1 cellular context compared by ENCODE assay signal in genomic region chr7:117784315-117784714, GRCh38.
TF ChIP-seq lines count a peak whose summit lies in the region.

No MANE protein-coding gene starts in this region.

TF ChIP-seq in GM23338, 12 proteins besides CTCF, POLR2A, EP300 and RAD21 (continued from another document):
- TF ChIP-seq, protein P1, sequence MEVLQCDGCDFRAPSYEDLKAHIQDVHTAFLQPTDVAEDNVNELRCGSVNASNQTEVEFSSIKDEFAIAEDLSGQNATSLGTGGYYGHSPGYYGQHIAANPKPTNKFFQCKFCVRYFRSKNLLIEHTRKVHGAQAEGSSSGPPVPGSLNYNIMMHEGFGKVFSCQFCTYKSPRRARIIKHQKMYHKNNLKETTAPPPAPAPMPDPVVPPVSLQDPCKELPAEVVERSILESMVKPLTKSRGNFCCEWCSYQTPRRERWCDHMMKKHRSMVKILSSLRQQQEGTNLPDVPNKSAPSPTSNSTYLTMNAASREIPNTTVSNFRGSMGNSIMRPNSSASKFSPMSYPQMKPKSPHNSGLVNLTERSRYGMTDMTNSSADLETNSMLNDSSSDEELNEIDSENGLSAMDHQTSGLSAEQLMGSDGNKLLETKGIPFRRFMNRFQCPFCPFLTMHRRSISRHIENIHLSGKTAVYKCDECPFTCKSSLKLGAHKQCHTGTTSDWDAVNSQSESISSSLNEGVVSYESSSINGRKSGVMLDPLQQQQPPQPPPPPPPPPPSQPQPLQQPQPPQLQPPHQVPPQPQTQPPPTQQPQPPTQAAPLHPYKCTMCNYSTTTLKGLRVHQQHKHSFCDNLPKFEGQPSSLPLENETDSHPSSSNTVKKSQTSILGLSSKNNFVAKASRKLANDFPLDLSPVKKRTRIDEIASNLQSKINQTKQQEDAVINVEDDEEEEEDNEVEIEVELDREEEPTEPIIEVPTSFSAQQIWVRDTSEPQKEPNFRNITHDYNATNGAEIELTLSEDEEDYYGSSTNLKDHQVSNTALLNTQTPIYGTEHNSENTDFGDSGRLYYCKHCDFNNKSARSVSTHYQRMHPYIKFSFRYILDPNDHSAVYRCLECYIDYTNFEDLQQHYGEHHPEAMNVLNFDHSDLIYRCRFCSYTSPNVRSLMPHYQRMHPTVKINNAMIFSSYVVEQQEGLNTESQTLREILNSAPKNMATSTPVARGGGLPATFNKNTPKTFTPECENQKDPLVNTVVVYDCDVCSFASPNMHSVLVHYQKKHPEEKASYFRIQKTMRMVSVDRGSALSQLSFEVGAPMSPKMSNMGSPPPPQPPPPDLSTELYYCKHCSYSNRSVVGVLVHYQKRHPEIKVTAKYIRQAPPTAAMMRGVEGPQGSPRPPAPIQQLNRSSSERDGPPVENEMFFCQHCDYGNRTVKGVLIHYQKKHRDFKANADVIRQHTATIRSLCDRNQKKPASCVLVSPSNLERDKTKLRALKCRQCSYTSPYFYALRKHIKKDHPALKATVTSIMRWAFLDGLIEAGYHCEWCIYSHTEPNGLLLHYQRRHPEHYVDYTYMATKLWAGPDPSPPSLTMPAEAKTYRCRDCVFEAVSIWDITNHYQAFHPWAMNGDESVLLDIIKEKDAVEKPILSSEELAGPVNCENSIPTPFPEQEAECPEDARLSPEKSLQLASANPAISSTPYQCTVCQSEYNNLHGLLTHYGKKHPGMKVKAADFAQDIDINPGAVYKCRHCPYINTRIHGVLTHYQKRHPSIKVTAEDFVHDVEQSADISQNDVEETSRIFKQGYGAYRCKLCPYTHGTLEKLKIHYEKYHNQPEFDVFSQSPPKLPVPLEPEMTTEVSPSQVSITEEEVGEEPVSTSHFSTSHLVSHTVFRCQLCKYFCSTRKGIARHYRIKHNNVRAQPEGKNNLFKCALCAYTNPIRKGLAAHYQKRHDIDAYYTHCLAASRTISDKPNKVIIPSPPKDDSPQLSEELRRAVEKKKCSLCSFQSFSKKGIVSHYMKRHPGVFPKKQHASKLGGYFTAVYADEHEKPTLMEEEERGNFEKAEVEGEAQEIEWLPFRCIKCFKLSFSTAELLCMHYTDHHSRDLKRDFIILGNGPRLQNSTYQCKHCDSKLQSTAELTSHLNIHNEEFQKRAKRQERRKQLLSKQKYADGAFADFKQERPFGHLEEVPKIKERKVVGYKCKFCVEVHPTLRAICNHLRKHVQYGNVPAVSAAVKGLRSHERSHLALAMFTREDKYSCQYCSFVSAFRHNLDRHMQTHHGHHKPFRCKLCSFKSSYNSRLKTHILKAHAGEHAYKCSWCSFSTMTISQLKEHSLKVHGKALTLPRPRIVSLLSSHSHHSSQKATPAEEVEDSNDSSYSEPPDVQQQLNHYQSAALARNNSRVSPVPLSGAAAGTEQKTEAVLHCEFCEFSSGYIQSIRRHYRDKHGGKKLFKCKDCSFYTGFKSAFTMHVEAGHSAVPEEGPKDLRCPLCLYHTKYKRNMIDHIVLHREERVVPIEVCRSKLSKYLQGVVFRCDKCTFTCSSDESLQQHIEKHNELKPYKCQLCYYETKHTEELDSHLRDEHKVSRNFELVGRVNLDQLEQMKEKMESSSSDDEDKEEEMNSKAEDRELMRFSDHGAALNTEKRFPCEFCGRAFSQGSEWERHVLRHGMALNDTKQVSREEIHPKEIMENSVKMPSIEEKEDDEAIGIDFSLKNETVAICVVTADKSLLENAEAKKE (CRISPR knock-in tag; IDR thresholded peaks at IDR 0.05), result no peak
- TF ChIP-seq EZH2 (IDR thresholded peaks at IDR 0.05; ENCODE audit: low read depth, unreplicated experiment) (no peak), NANOG (IDR thresholded peaks at IDR 0.05; ENCODE audit: borderline replicate concordance) (no peak), STAT1 (IDR thresholded peaks at IDR 0.05; ENCODE audit: unreplicated experiment) (no peak), ETS1 (IDR thresholded peaks at IDR 0.05) (no peak)
